In genomic region chr3:127688416-127689265, GRCh38 we compare ENCODE assay signal across 11 cellular contexts. TPM values are rescaled to one million over a fixed set of nuclear protein-coding genes. Genes with fewer than 3 reads are reported as not detected.
DNase-seq lines count a peak whose midpoint lies in the region; ATAC-seq and TF ChIP-seq lines count a peak whose summit lies in the region.
"Had no signal": no experiment of that assay in that cellular context is flagged by ENCODE, and none has a peak within 500 bp of the region (broad histone marks: within the 10 kb centered on the region; RNA-seq: fewer than 3 reads in every experiment).

No MANE protein-coding gene starts in this region.

- H3K27me3 ChIP-seq in tibial artery = no peaks in the 10 kb centered on the region

- H3K4me1 ChIP-seq in tibial artery = peaks cover 0 to 42% (median 35%) of the 10 kb centered on the region in 4 donors

- no peak overlapping the region for H3K4me3 ChIP-seq in tibial artery

- intact Hi-C loops in left colon (cut with DNase I, micrococcal nuclease) = loop anchor here in 1 of 2 donors (10.0 kb wide), 1 partner anchor 136 kb away; the partner anchor contains the start of gene MGLL
- intact Hi-C loops in tibial artery (cut with DNase I; ENCODE audit: low total_unique reads) = no loop called here

- peak; percentile 9 for DNase-seq in activated CD4-positive, CD25-positive, alpha-beta regulatory T cell treated with anti-CD3 and anti-CD28 coated beads, Interleukin-2, amount 50 U/mL, for 72 hours
- DNase-seq in left colon (peak; percentile 12 to 62), tibial artery (peak; percentile 29 to 80), foreskin melanocyte (no peak), SIG-M5 (lab: John Stamatoyannopoulos, UW) (no peak)
- DNase-seq: ACHN; activated naive CD4-positive, alpha-beta T cell treated with anti-CD3 and anti-CD28 coated beads, Interleukin-2, amount 10 ng/mL, durations not matched to agents 7 days and 5 days had no signal

- peaks cover 4 to 16% (median 4%) of the 10 kb centered on the region in 3 donors for H3K36me3 ChIP-seq in tibial artery

- H3K9me3 ChIP-seq in tibial artery = no peaks in the 10 kb centered on the region

- peak overlapping the region; percentile 2 for H3K27ac ChIP-seq in angular gyrus (ENCODE audit: low read depth, low read length)
- peak overlapping the region; percentile 79 to 82 for H3K27ac ChIP-seq in tibial artery

- TF ChIP-seq CTCF in tibial artery (IDR thresholded peaks at IDR 0.05) = no peak

- ATAC-seq in activated CD4-positive, CD25-positive, alpha-beta regulatory T cell treated with anti-CD3 and anti-CD28 coated beads, Interleukin-2, amount 50 U/mL, for 24 hours = no peak
- ATAC-seq in left colon (peak; percentile 22), HG03280 (IDR thresholded peaks at IDR 0.05; ENCODE audit: unreplicated experiment) (no peak)
- ATAC-seq: T-cell had no signal

RNA-seq across cellular contexts. Expression of gene ABTB1, which starts 15.9 kb away (rescaled TPM):
- total RNA-seq in left colon = 10 to 100 TPM; 15.2 to 28.6 TPM

RNA-seq across cellular contexts. Expression of gene PODXL2, which starts 59.7 kb away (rescaled TPM):
- 10 to 100 TPM; 12.6 to 20.8 TPM for total RNA-seq in left colon

Comparison
In these comparisons a context has a peak if more than half of its experiments do, and no peak if none do; other contexts are left out.
1. DNase-seq: peak in activated CD4-positive, CD25-positive, alpha-beta regulatory T cell treated with anti-CD3 and anti-CD28 coated beads, Interleukin-2, amount 50 U/mL, for 72 hours (single experiment), left colon (2 of 2) and tibial artery (2 of 2); none in foreskin melanocyte (single experiment) and SIG-M5 (single experiment).